In the genomic region with DNA sequence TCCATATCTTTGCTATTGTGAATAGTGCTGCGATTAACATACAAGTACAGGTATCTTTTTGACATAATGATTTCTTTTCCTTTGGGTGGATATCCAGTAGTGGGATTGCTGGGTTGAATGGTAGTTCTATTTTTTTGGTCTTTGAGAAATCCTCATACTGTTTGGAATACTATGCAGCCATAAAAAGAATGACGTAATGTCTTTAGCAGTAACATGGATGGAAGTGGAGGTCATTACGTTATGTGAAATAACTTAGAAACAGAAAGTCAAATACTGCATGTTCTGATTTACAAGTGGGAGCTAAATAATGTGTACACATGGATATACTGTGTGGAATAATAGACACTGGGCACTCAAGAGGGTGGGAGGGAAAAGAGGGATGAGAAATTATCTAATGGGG, we compare ENCODE assay signal across 36 cellular contexts. TPM values are rescaled to one million over a fixed set of nuclear protein-coding genes. Genes with fewer than 3 reads are reported as not detected.
"Had no signal": no experiment of that assay in that cellular context is flagged by ENCODE, and none has a peak within 500 bp of the region (broad histone marks: within the 10 kb centered on the region; RNA-seq: fewer than 3 reads in every experiment).

No MANE protein-coding gene starts in this region.

- H3K4me3 Mint-ChIP-seq: activated CD4-positive, alpha-beta memory T cell treated with anti-CD3 and anti-CD28 coated beads, Interleukin-2, amount 10 ng/mL, durations not matched to agents 7 days and 5 days; activated CD8-positive, alpha-beta memory T cell treated with anti-CD3 and anti-CD28 coated beads, Interleukin-2, amount 10 ng/mL, durations not matched to agents 7 days and 5 days; activated naive CD4-positive, alpha-beta T cell treated with anti-CD3 and anti-CD28 coated beads, Interleukin-2, amount 50 U/mL, for 24 hours; activated naive CD8-positive, alpha-beta T cell treated with anti-CD3 and anti-CD28 coated beads, Interleukin-2, amount 10 ng/mL, durations not matched to agents 7 days and 5 days had no signal

- FAIRE-seq: astrocyte, RCC 7860 had no signal

- DNase-seq: activated CD4-positive, alpha-beta memory T cell treated with anti-CD3 and anti-CD28 coated beads, Interleukin-2, amount 10 ng/mL, durations not matched to agents 7 days and 5 days; activated CD4-positive, alpha-beta T cell treated with anti-CD3 and anti-CD28 coated beads for 1 hour; activated CD4-positive, alpha-beta T cell treated with anti-CD3 and anti-CD28 coated beads for 48 hours; activated CD4-positive, CD25-positive, alpha-beta regulatory T cell; activated CD8-positive, alpha-beta memory T cell treated with anti-CD3 and anti-CD28 coated beads for 24 hours; activated CD8-positive, alpha-beta memory T cell treated with anti-CD3 and anti-CD28 coated beads, Interleukin-2, amount 10 ng/mL, durations not matched to agents 7 days and 5 days; activated CD8-positive, alpha-beta memory T cell treated with anti-CD3 and anti-CD28 coated beads, Interleukin-2, amount 50 U/mL, for 48 hours; activated effector memory CD4-positive, alpha-beta T cell treated with anti-CD3 and anti-CD28 coated beads, Interleukin-2, amount 50 U/mL, for 16 hours; activated naive CD4-positive, alpha-beta T cell treated with Interleukin-2 at 50 U/mL for 16 hours; activated naive CD8-positive, alpha-beta T cell treated with anti-CD3 and anti-CD28 coated beads, Interleukin-2, amount 10 ng/mL, durations not matched to agents 7 days and 5 days; activated T-cell treated with anti-CD3 and anti-CD28 coated beads, Interleukin-2, amount 50 U/mL, for 48 hours; amygdala; body of pancreas; caudate nucleus; cerebellar nuclear complex; NCI-H1092 treated with DMSO at 0.1 percent for 48 hours; NCI-H146; NCI-H187; NCI-H2029 treated with DMSO at 0.1 percent for 48 hours; NCI-H2107; NCI-H2171; NCI-H526 treated with DMSO at 0.1 percent for 48 hours; NK-92 treated with Interleukin-12 subunit alpha and Interleukin-12 subunit beta, amount 100 ng/mL, for 24 hours; Right ventricle myocardium superior; SW 1271; T-helper 1 cell; T-helper 2 cell; T-helper 9 cell; WERI-Rb-1 had no signal

- H3K9me3 Mint-ChIP-seq: activated CD4-positive, alpha-beta memory T cell treated with anti-CD3 and anti-CD28 coated beads, Interleukin-2, amount 10 ng/mL, durations not matched to agents 7 days and 5 days; activated naive CD4-positive, alpha-beta T cell treated with anti-CD3 and anti-CD28 coated beads, Interleukin-2, amount 50 U/mL, for 24 hours; activated naive CD8-positive, alpha-beta T cell treated with anti-CD3 and anti-CD28 coated beads, Interleukin-2, amount 10 ng/mL, durations not matched to agents 7 days and 5 days had no signal

- H3K36me3 ChIP-seq: WERI-Rb-1 had no signal

- H3K4me1 Mint-ChIP-seq: activated CD4-positive, alpha-beta memory T cell treated with anti-CD3 and anti-CD28 coated beads, Interleukin-2, amount 10 ng/mL, durations not matched to agents 7 days and 5 days; activated CD8-positive, alpha-beta memory T cell treated with anti-CD3 and anti-CD28 coated beads, Interleukin-2, amount 10 ng/mL, durations not matched to agents 7 days and 5 days; activated naive CD4-positive, alpha-beta T cell treated with anti-CD3 and anti-CD28 coated beads, Interleukin-2, amount 50 U/mL, for 24 hours; activated naive CD8-positive, alpha-beta T cell treated with anti-CD3 and anti-CD28 coated beads, Interleukin-2, amount 10 ng/mL, durations not matched to agents 7 days and 5 days had no signal

- H3K4me3 ChIP-seq: body of pancreas, PC-9 had no signal

- H3K36me3 Mint-ChIP-seq: activated CD8-positive, alpha-beta memory T cell treated with anti-CD3 and anti-CD28 coated beads, Interleukin-2, amount 10 ng/mL, durations not matched to agents 7 days and 5 days; activated naive CD4-positive, alpha-beta T cell treated with anti-CD3 and anti-CD28 coated beads, Interleukin-2, amount 50 U/mL, for 24 hours; activated naive CD8-positive, alpha-beta T cell treated with anti-CD3 and anti-CD28 coated beads, Interleukin-2, amount 10 ng/mL, durations not matched to agents 7 days and 5 days had no signal

- H3K27ac Mint-ChIP-seq: activated CD4-positive, alpha-beta memory T cell treated with anti-CD3 and anti-CD28 coated beads, Interleukin-2, amount 10 ng/mL, durations not matched to agents 7 days and 5 days; activated CD8-positive, alpha-beta memory T cell treated with anti-CD3 and anti-CD28 coated beads, Interleukin-2, amount 10 ng/mL, durations not matched to agents 7 days and 5 days; activated naive CD4-positive, alpha-beta T cell treated with anti-CD3 and anti-CD28 coated beads, Interleukin-2, amount 50 U/mL, for 24 hours; activated naive CD8-positive, alpha-beta T cell treated with anti-CD3 and anti-CD28 coated beads, Interleukin-2, amount 10 ng/mL, durations not matched to agents 7 days and 5 days had no signal

- H2AFZ ChIP-seq: PC-9 had no signal

- H3K9me3 ChIP-seq: body of pancreas had no signal

- H3K27me3 ChIP-seq: body of pancreas had no signal

- ATAC-seq: activated CD8-positive, alpha-beta memory T cell treated with anti-CD3 and anti-CD28 coated beads, Interleukin-2, amount 10 ng/mL, durations not matched to agents 7 days and 5 days; body of pancreas had no signal

- H3K27ac ChIP-seq: body of pancreas, PC-9, RWPE1, WERI-Rb-1 had no signal

RNA-seq across cellular contexts. Expression of a gene that starts 4.0 kb away (rescaled TPM):
- total RNA-seq: activated naive CD8-positive, alpha-beta T cell treated with anti-CD3 and anti-CD28 coated beads, Interleukin-2, amount 10 ng/mL, durations not matched to agents 7 days and 5 days; body of pancreas; PC-9; Right ventricle myocardium superior had no signal

RNA-seq across cellular contexts. Expression of a gene that starts 13.6 kb away (rescaled TPM):
- total RNA-seq: activated CD4-positive, alpha-beta memory T cell treated with anti-CD3 and anti-CD28 coated beads, Interleukin-2, amount 10 ng/mL, durations not matched to agents 7 days and 5 days; activated CD8-positive, alpha-beta memory T cell treated with anti-CD3 and anti-CD28 coated beads, Interleukin-2, amount 10 ng/mL, durations not matched to agents 7 days and 5 days; activated naive CD8-positive, alpha-beta T cell treated with anti-CD3 and anti-CD28 coated beads, Interleukin-2, amount 10 ng/mL, durations not matched to agents 7 days and 5 days; Right ventricle myocardium superior had no signal

RNA-seq across cellular contexts. Expression of a gene that starts 59.0 kb away (rescaled TPM):
- total RNA-seq: activated CD4-positive, alpha-beta memory T cell treated with anti-CD3 and anti-CD28 coated beads, Interleukin-2, amount 10 ng/mL, durations not matched to agents 7 days and 5 days; activated CD8-positive, alpha-beta memory T cell treated with anti-CD3 and anti-CD28 coated beads, Interleukin-2, amount 10 ng/mL, durations not matched to agents 7 days and 5 days; activated naive CD8-positive, alpha-beta T cell treated with anti-CD3 and anti-CD28 coated beads, Interleukin-2, amount 10 ng/mL, durations not matched to agents 7 days and 5 days; astrocyte; PC-9; Right ventricle myocardium superior had no signal

RNA-seq across cellular contexts. Expression of a gene that starts 59.6 kb away (rescaled TPM):
- total RNA-seq: activated CD4-positive, alpha-beta memory T cell treated with anti-CD3 and anti-CD28 coated beads, Interleukin-2, amount 10 ng/mL, durations not matched to agents 7 days and 5 days; activated CD8-positive, alpha-beta memory T cell treated with anti-CD3 and anti-CD28 coated beads, Interleukin-2, amount 10 ng/mL, durations not matched to agents 7 days and 5 days; activated naive CD8-positive, alpha-beta T cell treated with anti-CD3 and anti-CD28 coated beads, Interleukin-2, amount 10 ng/mL, durations not matched to agents 7 days and 5 days; astrocyte; body of pancreas; bronchial epithelial cell; M059J; PC-9; Right ventricle myocardium superior had no signal
